35 cellular contexts compared by ENCODE assay signal in genomic region chr20:5841492-5841891, GRCh38.
"Had no signal": no experiment of that assay in that cellular context is flagged by ENCODE, and none has a peak within 500 bp of the region (broad histone marks: within the 10 kb centered on the region; RNA-seq: fewer than 3 reads in every experiment).

No MANE protein-coding gene starts in this region.

- H3K27me3 Mint-ChIP-seq: activated CD4-positive, alpha-beta memory T cell treated with anti-CD3 and anti-CD28 coated beads for 36 hours; activated CD4-positive, alpha-beta T cell treated with anti-CD3 and anti-CD28 coated beads for 36 hours; activated naive CD4-positive, alpha-beta T cell treated with anti-CD3 and anti-CD28 coated beads, Interleukin-2, amount 50 U/mL, for 24 hours; activated naive CD8-positive, alpha-beta T cell treated with anti-CD3 and anti-CD28 coated beads for 36 hours; activated naive CD8-positive, alpha-beta T cell treated with anti-CD3 and anti-CD28 coated beads, Interleukin-2, amount 50 U/mL, for 24 hours; brain had no signal

- H3K4me1 ChIP-seq: ascending aorta, breast epithelium, colonic mucosa had no signal

- H3K36me3 ChIP-seq: adrenal gland, ascending aorta, breast epithelium, cardiac muscle cell, colonic mucosa, esophagus squamous epithelium had no signal

- H3K4me3 ChIP-seq: adrenal gland, ascending aorta, breast epithelium, cardiac muscle cell, colonic mucosa, esophagus squamous epithelium had no signal

- ATAC-seq: activated CD4-positive, alpha-beta T cell treated with anti-CD3 and anti-CD28 coated beads for 36 hours; activated CD8-positive, alpha-beta memory T cell treated with anti-CD3 and anti-CD28 coated beads, Interleukin-2, amount 10 ng/mL, durations not matched to agents 7 days and 5 days; activated CD8-positive, alpha-beta T cell treated with anti-CD3 and anti-CD28 coated beads, Interleukin-2, amount 10 ng/mL, durations not matched to agents 7 days and 5 days; activated naive CD8-positive, alpha-beta T cell treated with anti-CD3 and anti-CD28 coated beads, Interleukin-2, amount 50 U/mL, for 24 hours had no signal

- H3K27me3 ChIP-seq: adrenal gland, ascending aorta, breast epithelium, cardiac muscle cell, colonic mucosa, esophagus squamous epithelium had no signal

- H3K27ac ChIP-seq: ascending aorta, breast epithelium, cardiac muscle cell, colonic mucosa, epithelial cell of prostate, esophagus squamous epithelium had no signal

- H3K36me3 Mint-ChIP-seq: activated CD4-positive, alpha-beta memory T cell treated with anti-CD3 and anti-CD28 coated beads for 36 hours; brain had no signal

- H3K27ac Mint-ChIP-seq: activated CD4-positive, alpha-beta memory T cell treated with anti-CD3 and anti-CD28 coated beads for 36 hours; activated CD4-positive, alpha-beta T cell treated with anti-CD3 and anti-CD28 coated beads for 36 hours; activated CD4-positive, alpha-beta T cell treated with anti-CD3 and anti-CD28 coated beads, Interleukin-2, amount 10 ng/mL, durations not matched to agents 24 days and 14 days; activated CD8-positive, alpha-beta memory T cell treated with anti-CD3 and anti-CD28 coated beads, Interleukin-2, amount 10 ng/mL, durations not matched to agents 7 days and 5 days; activated CD8-positive, alpha-beta T cell treated with anti-CD3 and anti-CD28 coated beads, Interleukin-2, amount 10 ng/mL, durations not matched to agents 7 days and 5 days; activated naive CD4-positive, alpha-beta T cell treated with anti-CD3 and anti-CD28 coated beads for 36 hours; activated naive CD4-positive, alpha-beta T cell treated with anti-CD3 and anti-CD28 coated beads, Interleukin-2, amount 50 U/mL, for 24 hours; activated naive CD8-positive, alpha-beta T cell treated with anti-CD3 and anti-CD28 coated beads for 36 hours; activated naive CD8-positive, alpha-beta T cell treated with anti-CD3 and anti-CD28 coated beads, Interleukin-2, amount 50 U/mL, for 24 hours; activated T-helper 1 cell treated with anti-CD3 and anti-CD28 coated beads, Interleukin-12 subunit alpha, Interleukin-12 subunit beta, Interleukin-2, Interleukin-4 antibody, amounts not matched to agents 30 ng/mL and 10 ng/mL and 1 ng/mL, durations not matched to agents 14 hours and 24 hours and 36 hours; activated T-helper 2 cell treated with anti-CD3 and anti-CD28 coated beads, Interferon-gamma antibody, Interleukin-2, Interleukin-4, amounts not matched to agents 10 μg/mL and 5 μg/mL and 100 μg/mL, durations not matched to agents 14 hours and 24 hours and 36 hours had no signal

- H3K9me3 Mint-ChIP-seq: activated CD4-positive, alpha-beta memory T cell treated with anti-CD3 and anti-CD28 coated beads for 36 hours; activated CD4-positive, alpha-beta T cell treated with anti-CD3 and anti-CD28 coated beads, Interleukin-2, amount 10 ng/mL, durations not matched to agents 24 days and 14 days; activated naive CD4-positive, alpha-beta T cell treated with anti-CD3 and anti-CD28 coated beads for 36 hours; activated naive CD4-positive, alpha-beta T cell treated with anti-CD3 and anti-CD28 coated beads, Interleukin-2, amount 50 U/mL, for 24 hours; activated naive CD8-positive, alpha-beta T cell treated with anti-CD3 and anti-CD28 coated beads for 36 hours; activated T-helper 1 cell treated with anti-CD3 and anti-CD28 coated beads, Interleukin-12 subunit alpha, Interleukin-12 subunit beta, Interleukin-2, Interleukin-4 antibody, amounts not matched to agents 30 ng/mL and 10 ng/mL and 1 ng/mL, durations not matched to agents 14 hours and 24 hours and 36 hours had no signal

- FAIRE-seq: endometrium, endothelial cell of umbilical vein, frontal cortex had no signal

- H3K4me3 Mint-ChIP-seq: activated CD4-positive, alpha-beta memory T cell treated with anti-CD3 and anti-CD28 coated beads for 36 hours; activated CD4-positive, alpha-beta T cell treated with anti-CD3 and anti-CD28 coated beads for 36 hours; activated CD4-positive, alpha-beta T cell treated with anti-CD3 and anti-CD28 coated beads, Interleukin-2, amount 10 ng/mL, durations not matched to agents 24 days and 14 days; activated CD8-positive, alpha-beta memory T cell treated with anti-CD3 and anti-CD28 coated beads, Interleukin-2, amount 10 ng/mL, durations not matched to agents 7 days and 5 days; activated CD8-positive, alpha-beta T cell treated with anti-CD3 and anti-CD28 coated beads, Interleukin-2, amount 10 ng/mL, durations not matched to agents 7 days and 5 days; activated naive CD4-positive, alpha-beta T cell treated with anti-CD3 and anti-CD28 coated beads for 36 hours; activated naive CD4-positive, alpha-beta T cell treated with anti-CD3 and anti-CD28 coated beads, Interleukin-2, amount 50 U/mL, for 24 hours; activated naive CD8-positive, alpha-beta T cell treated with anti-CD3 and anti-CD28 coated beads for 36 hours; activated naive CD8-positive, alpha-beta T cell treated with anti-CD3 and anti-CD28 coated beads, Interleukin-2, amount 50 U/mL, for 24 hours; activated T-helper 1 cell treated with anti-CD3 and anti-CD28 coated beads, Interleukin-12 subunit alpha, Interleukin-12 subunit beta, Interleukin-2, Interleukin-4 antibody, amounts not matched to agents 30 ng/mL and 10 ng/mL and 1 ng/mL, durations not matched to agents 14 hours and 24 hours and 36 hours; brain had no signal

- H3K9me3 ChIP-seq: adrenal gland, ascending aorta, breast epithelium, colonic mucosa, esophagus squamous epithelium had no signal

- DNase-seq: activated CD4-positive, alpha-beta memory T cell treated with anti-CD3 and anti-CD28 coated beads for 36 hours; activated CD4-positive, alpha-beta T cell treated with anti-CD3 and anti-CD28 coated beads for 36 hours; activated CD4-positive, alpha-beta T cell treated with anti-CD3 and anti-CD28 coated beads, Interleukin-2, amount 10 ng/mL, durations not matched to agents 24 days and 14 days; activated CD4-positive, CD25-positive, alpha-beta regulatory T cell; activated CD4-positive, CD25-positive, alpha-beta regulatory T cell treated with anti-CD3 and anti-CD28 coated beads, Interleukin-2, amount 50 U/mL, for 72 hours; activated CD8-positive, alpha-beta memory T cell treated with anti-CD3 and anti-CD28 coated beads, Interleukin-2, amount 10 ng/mL, durations not matched to agents 7 days and 5 days; activated CD8-positive, alpha-beta memory T cell treated with anti-CD3 and anti-CD28 coated beads, Interleukin-2, amount 50 U/mL, for 4 hours; activated CD8-positive, alpha-beta T cell treated with anti-CD3 and anti-CD28 coated beads, Interleukin-2, amount 10 ng/mL, durations not matched to agents 7 days and 5 days; activated effector memory CD4-positive, alpha-beta T cell treated with anti-CD3 and anti-CD28 coated beads, Interleukin-2, amount 50 U/mL, for 16 hours; activated naive CD4-positive, alpha-beta T cell treated with anti-CD3 and anti-CD28 coated beads for 36 hours; activated naive CD8-positive, alpha-beta T cell treated with anti-CD3 and anti-CD28 coated beads for 36 hours; activated naive CD8-positive, alpha-beta T cell treated with anti-CD3 and anti-CD28 coated beads, Interleukin-2, amount 50 U/mL, for 24 hours; activated T-cell treated with anti-CD3 and anti-CD28 coated beads, Interleukin-2, amount 50 U/mL, for 1 hour; activated T-cell treated with anti-CD3 and anti-CD28 coated beads, Interleukin-2, amount 50 U/mL, for 48 hours; adrenal gland; central memory CD4-positive, alpha-beta T cell; cerebellar nuclear complex; colonic mucosa; effector CD8-positive, alpha-beta T cell; esophagus squamous epithelium; foreskin fibroblast; head of caudate nucleus; T-helper 1 cell; T-helper 2 cell had no signal
